In the genomic region with DNA sequence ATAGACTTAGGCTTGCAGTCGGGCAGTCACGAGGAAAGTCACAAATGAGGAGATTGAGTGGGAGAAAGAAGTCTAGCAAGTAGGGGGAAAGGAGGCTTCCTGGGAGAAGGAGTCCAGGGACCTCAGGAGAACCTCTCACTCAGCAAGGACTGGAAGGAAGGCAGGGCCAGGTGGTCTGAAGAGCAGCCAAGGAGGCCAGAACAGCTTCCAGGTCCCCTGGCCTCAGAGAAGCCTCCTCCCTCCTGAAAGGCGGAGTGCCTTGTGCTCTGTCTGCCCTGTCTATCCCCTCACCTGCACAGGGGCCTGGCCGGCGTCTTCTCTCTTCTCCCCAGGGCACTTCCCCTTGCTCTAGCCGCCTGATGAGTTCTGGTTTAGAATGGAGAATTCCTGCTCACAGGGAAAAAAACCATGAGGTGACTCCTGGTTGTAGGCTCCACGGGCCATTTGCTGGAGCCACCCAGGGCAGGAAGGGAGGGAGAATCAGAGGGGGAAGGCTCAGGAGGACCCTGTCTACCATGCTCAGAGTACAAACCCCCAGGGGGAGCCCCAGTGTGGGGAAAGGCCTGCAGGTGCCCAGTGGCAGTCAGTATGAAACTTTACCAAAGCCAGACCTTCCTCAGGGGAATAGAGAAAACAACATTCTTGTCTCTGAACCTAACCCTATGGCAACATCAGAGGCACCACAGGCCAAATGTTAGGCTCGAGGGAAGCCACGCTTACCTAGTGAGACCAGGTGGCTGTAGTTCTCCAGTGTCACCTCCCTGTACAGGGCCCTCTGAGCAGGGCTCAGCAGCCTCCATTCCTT, we compare ENCODE assay signal across 9 cellular contexts. TPM values are rescaled to one million over a fixed set of nuclear protein-coding genes. Genes with fewer than 3 reads are reported as not detected.
DNase-seq lines count a peak whose midpoint lies in the region; ATAC-seq and TF ChIP-seq lines count a peak whose summit lies in the region.
"Had no signal": no experiment of that assay in that cellular context is flagged by ENCODE, and none has a peak within 500 bp of the region (broad histone marks: within the 10 kb centered on the region; RNA-seq: fewer than 3 reads in every experiment).

No MANE protein-coding gene starts in this region.

- H3K9ac ChIP-seq in SK-N-SH = no peak overlapping the region

- CTCF ChIA-PET in SK-N-SH (lab: Yijun Ruan, JAX) = no interaction called here

- H3K27ac Mint-ChIP-seq in stimulated activated naive B cell treated with anti-CD40 and anti-IgM and Interleukin-4, amounts not matched to agents 10 μg/mL and 1 μg/mL and 100 μg/mL, for 72 hours = peak overlapping the region; percentile 72
- H3K27ac Mint-ChIP-seq: activated T-cell treated with anti-CD3 and anti-CD28 coated beads, Interleukin-2, amount 50 U/mL, for 24 hours had no signal

- no peak overlapping the region for H3K4me3 Mint-ChIP-seq in stimulated activated naive B cell treated with anti-CD40 and anti-IgM and Interleukin-4, amounts not matched to agents 10 μg/mL and 1 μg/mL and 100 μg/mL, for 72 hours
- H3K4me3 Mint-ChIP-seq in activated T-cell treated with anti-CD3 and anti-CD28 coated beads, Interleukin-2, amount 50 U/mL, for 4 hours = no peak overlapping the region
- H3K4me3 Mint-ChIP-seq: activated T-cell treated with anti-CD3 and anti-CD28 coated beads, Interleukin-2, amount 50 U/mL, for 24 hours had no signal

- no peaks in the 10 kb centered on the region for H3K9me3 ChIP-seq in SK-N-SH

- no peak overlapping the region for H3K4me3 ChIP-seq in SK-N-SH (ENCODE audit: low read depth in 2 of 2, low read length in 1 of 2)
- no peak overlapping the region for H3K4me3 ChIP-seq in coronary artery

- TF ChIP-seq RAD21 in SK-N-SH (IDR thresholded peaks at IDR 0.05; ENCODE audit: low read length) = no peak

- H2AFZ ChIP-seq in SK-N-SH (ENCODE audit: low read depth) = no peak overlapping the region

- H3K4me2 ChIP-seq in SK-N-SH = no peak overlapping the region

- H3K27me3 Mint-ChIP-seq in stimulated activated naive B cell treated with anti-CD40 and anti-IgM and Interleukin-4, amounts not matched to agents 10 μg/mL and 1 μg/mL and 100 μg/mL, for 72 hours = no peaks in the 10 kb centered on the region
- H3K27me3 Mint-ChIP-seq in activated T-cell treated with anti-CD3 and anti-CD28 coated beads, Interleukin-2, amount 50 U/mL, for 4 hours (ENCODE audit: low read depth) = no peaks in the 10 kb centered on the region
- H3K27me3 Mint-ChIP-seq: activated T-cell treated with anti-CD3 and anti-CD28 coated beads, Interleukin-2, amount 50 U/mL, for 24 hours had no signal

- ATAC-seq in SK-N-SH treated with all-trans-retinoic acid at 6 μM for 48 hours (peak; percentile 40; the same call in 1 of the 3 replicates), HG02840 (IDR thresholded peaks at IDR 0.05; ENCODE audit: low FRiP score, unreplicated experiment) (peak; percentile 78)
- ATAC-seq in stimulated activated naive B cell treated with anti-CD40 and anti-IgM and Interleukin-4, amounts not matched to agents 10 μg/mL and 1 μg/mL and 100 μg/mL, for 72 hours (replicated peaks) = peak; percentile 97 to 98
- ATAC-seq in activated T-cell treated with anti-CD3 and anti-CD28 coated beads, Interleukin-2, amount 50 U/mL, for 4 hours = no peak

- H3F3A ChIP-seq in SK-N-SH (replicated peaks; ENCODE audit: insufficient read depth) = no peaks in the 10 kb centered on the region

- peaks cover 16 to 22% of the 10 kb centered on the region in 2 donors for H3K4me1 Mint-ChIP-seq in stimulated activated naive B cell treated with anti-CD40 and anti-IgM and Interleukin-4, amounts not matched to agents 10 μg/mL and 1 μg/mL and 100 μg/mL, for 72 hours
- H3K4me1 Mint-ChIP-seq in activated T-cell treated with anti-CD3 and anti-CD28 coated beads, Interleukin-2, amount 50 U/mL, for 4 hours (ENCODE audit: low read depth) = peaks cover 7% of the 10 kb centered on the region

- H3K27me3 ChIP-seq in SK-N-SH (ENCODE audit: insufficient read depth) = no peaks in the 10 kb centered on the region

- peaks cover 26 to 37% of the 10 kb centered on the region in 2 experiments for H3K36me3 ChIP-seq in SK-N-SH (replicated peaks in 1 of 2; ENCODE audit: control insufficient read depth in 1 of 2, insufficient read depth in 2 of 2, low read length in 1 of 2)

- H3K4me1 ChIP-seq in SK-N-SH (ENCODE audit: control insufficient read depth in 1 of 2, insufficient read depth in 2 of 2, low read depth in 1 of 2, low read length in 1 of 2) = no peaks in the 10 kb centered on the region; a peak in 1 of 4 replicates

- 94% methylated on average over 7 of the region's 9 CpGs for WGBS in SK-N-SH (ENCODE audit: low lambda C conversion rate)

- POLR2A ChIA-PET in SK-N-SH (lab: Yijun Ruan, JAX) = no interaction called here

- H3K79me2 ChIP-seq in SK-N-SH (ENCODE audit: insufficient read depth) = no peaks in the 10 kb centered on the region

- TF ChIP-seq CTCF in SK-N-SH (IDR thresholded peaks at IDR 0.05) = no peak
- TF ChIP-seq CTCF in coronary artery (IDR thresholded peaks at IDR 0.05) = no peak

- H3K9me3 Mint-ChIP-seq in stimulated activated naive B cell treated with anti-CD40 and anti-IgM and Interleukin-4, amounts not matched to agents 10 μg/mL and 1 μg/mL and 100 μg/mL, for 72 hours = peaks cover 3% of the 10 kb centered on the region in 2 donors
- no peaks in the 10 kb centered on the region for H3K9me3 Mint-ChIP-seq in activated T-cell treated with anti-CD3 and anti-CD28 coated beads, Interleukin-2, amount 50 U/mL, for 4 hours
- H3K9me3 Mint-ChIP-seq: activated T-cell treated with anti-CD3 and anti-CD28 coated beads, Interleukin-2, amount 50 U/mL, for 24 hours had no signal

- H3K27ac ChIP-seq in SK-N-SH (ENCODE audit: low read depth in 2 of 2, low read length in 1 of 2) = no peak overlapping the region; a peak in 1 of 4 replicates
- no peak overlapping the region for H3K27ac ChIP-seq in coronary artery

- no peaks in the 10 kb centered on the region for H3K9me2 ChIP-seq in SK-N-SH

- H3K36me3 Mint-ChIP-seq in stimulated activated naive B cell treated with anti-CD40 and anti-IgM and Interleukin-4, amounts not matched to agents 10 μg/mL and 1 μg/mL and 100 μg/mL, for 72 hours = peaks cover 20 to 39% of the 10 kb centered on the region in 2 donors
- H3K36me3 Mint-ChIP-seq in activated T-cell treated with anti-CD3 and anti-CD28 coated beads, Interleukin-2, amount 50 U/mL, for 4 hours (ENCODE audit: insufficient read depth) = peaks cover 36% of the 10 kb centered on the region

- DNase-seq in SK-N-SH (no peak), NCI-H69 (lab: John Stamatoyannopoulos, UW) (peak; percentile 58), coronary artery (ENCODE audit: low spot score) (no peak), T1000 (lab: John Stamatoyannopoulos, UW) (no peak)
- DNase-seq in stimulated activated naive B cell treated with anti-CD40 and anti-IgM and Interleukin-4, amounts not matched to agents 10 μg/mL and 1 μg/mL and 100 μg/mL, for 72 hours = peak; percentile 57
- no peak for DNase-seq in activated T-cell treated with anti-CD3 and anti-CD28 coated beads, Interleukin-2, amount 50 U/mL, for 4 hours
- DNase-seq: activated T-cell treated with anti-CD3 and anti-CD28 coated beads, Interleukin-2, amount 50 U/mL, for 24 hours had no signal

- TF ChIP-seq EP300 in SK-N-SH (IDR thresholded peaks at IDR 0.05; ENCODE audit: borderline replicate concordance in 1 of 2, low read depth in 1 of 2, low read length in 1 of 2) = no peak

- H4K20me1 ChIP-seq in SK-N-SH (ENCODE audit: insufficient read depth) = no peaks in the 10 kb centered on the region

TF ChIP-seq in SK-N-SH treated with all-trans-retinoic acid at 6 μM for 48 hours, 23 proteins besides CTCF, POLR2A, EP300 and RAD21 (continues in another document):
- TF ChIP-seq GLIS3 (CRISPR knock-in tag; IDR thresholded peaks at IDR 0.05) (no peak), PPARA (CRISPR knock-in tag; IDR thresholded peaks at IDR 0.05; ENCODE audit: borderline replicate concordance) (no peak), SNAI2 (CRISPR knock-in tag; IDR thresholded peaks at IDR 0.05) (no peak), ARNTL (CRISPR knock-in tag; IDR thresholded peaks at IDR 0.05; ENCODE audit: borderline replicate concordance, low read depth) (no peak), ZNF70 (CRISPR knock-in tag; IDR thresholded peaks at IDR 0.05) (no peak), CSDC2 (CRISPR knock-in tag; IDR thresholded peaks at IDR 0.05) (no peak), ESRRG (CRISPR knock-in tag; IDR thresholded peaks at IDR 0.05) (no peak), ISL1 (CRISPR knock-in tag; IDR thresholded peaks at IDR 0.05) (no peak)

TF ChIP-seq in SK-N-SH, 30 proteins besides CTCF, POLR2A, EP300 and RAD21:
- no peak for TF ChIP-seq TEAD4 (IDR thresholded peaks at IDR 0.05; ENCODE audit: borderline replicate concordance, insufficient read depth)
- TF ChIP-seq FOSL2 (IDR thresholded peaks at IDR 0.05; ENCODE audit: borderline replicate concordance, low read depth) = no peak
- TF ChIP-seq TCF12 (IDR thresholded peaks at IDR 0.05) = no peak

RNA-seq across cellular contexts. Expression of a gene that starts 11.2 kb away (rescaled TPM):
- 16.5 and 24.4 TPM in 2 replicates for polyA plus RNA-seq in SK-N-SH (2012; rRNA removed)
- 9.1 and 10.0 TPM in 2 replicates for polyA plus RNA-seq in SK-N-SH (2012; cell fraction: cytosol; rRNA removed)
- polyA plus RNA-seq in SK-N-SH (2012; cell fraction: nucleus; rRNA removed) = 96.8 and 136 TPM in 2 replicates
- 1 to 10 TPM; 7.5 to 7.6 (median 7.6) TPM for total RNA-seq in activated T-cell treated with anti-CD3 and anti-CD28 coated beads, Interleukin-2, amount 50 U/mL, for 4 hours

Comparison
In these comparisons a context has a peak if more than half of its experiments do, and no peak if none do; other contexts are left out.
1. ATAC-seq: peak in SK-N-SH treated with all-trans-retinoic acid at 6 μM for 48 hours (single experiment), HG02840 (single experiment) and stimulated activated naive B cell treated with anti-CD40 and anti-IgM and Interleukin-4, amounts not matched to agents 10 μg/mL and 1 μg/mL and 100 μg/mL, for 72 hours (2 of 2); none in activated T-cell treated with anti-CD3 and anti-CD28 coated beads, Interleukin-2, amount 50 U/mL, for 4 hours (0 of 2).
2. DNase-seq: peak in NCI-H69 (single experiment) and stimulated activated naive B cell treated with anti-CD40 and anti-IgM and Interleukin-4, amounts not matched to agents 10 μg/mL and 1 μg/mL and 100 μg/mL, for 72 hours (single experiment); none in SK-N-SH (single experiment), coronary artery (single experiment), activated T-cell treated with anti-CD3 and anti-CD28 coated beads, Interleukin-2, amount 50 U/mL, for 4 hours (single experiment) and T1000 (single experiment).